Comparison of ENCODE assay signal across 8 cellular contexts in the genomic region with DNA sequence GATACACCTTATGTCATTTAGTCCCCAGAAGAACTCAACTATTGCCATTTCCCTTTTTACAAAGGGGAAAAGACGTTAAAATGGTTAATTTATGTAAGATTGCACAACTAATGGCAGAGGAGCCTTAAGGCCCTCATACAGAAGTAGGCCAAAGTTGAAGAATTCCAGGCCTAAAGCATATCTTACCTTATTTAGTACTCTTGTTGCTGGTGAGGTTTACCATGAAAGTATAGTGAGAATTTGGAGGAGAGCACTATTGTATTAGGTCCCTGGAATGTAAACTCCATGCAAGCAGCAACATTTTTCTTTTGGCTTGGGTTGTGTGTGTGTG. TPM values are rescaled to one million over a fixed set of nuclear protein-coding genes. Genes with fewer than 3 reads are reported as not detected.
DNase-seq lines count a peak whose midpoint lies in the region; TF ChIP-seq lines count a peak whose summit lies in the region.

No MANE protein-coding gene starts in this region.

- H3K9me2 ChIP-seq in Karpas-422 (replicated peaks; ENCODE audit: insufficient read depth, low read length), result no peaks in the 10 kb centered on the region

- H3K27me3 ChIP-seq in Karpas-422 (ENCODE audit: low read length), result no peaks in the 10 kb centered on the region
- H3K27me3 ChIP-seq in muscle layer of duodenum (ENCODE audit: low read depth, low read length), result no peaks in the 10 kb centered on the region

- H4K20me1 ChIP-seq in Karpas-422 (ENCODE audit: insufficient read depth, low read depth, low read length), result no peaks in the 10 kb centered on the region

- H3K4me3 ChIP-seq in AG10803 (ENCODE audit: low read length) (no peak overlapping the region; the same call in 1 of the 2 replicates), Karpas-422 (ENCODE audit: low read length) (no peak overlapping the region), cardiac fibroblast (replicated peaks in 1 of 2; ENCODE audit: low read depth in 2 of 2, low read length in 2 of 2) (no peak overlapping the region), muscle layer of duodenum (ENCODE audit: low read depth in 1 of 2, low read length in 2 of 2) (peak overlapping the region; percentile 75 to 85)

- peaks cover 18% of the 10 kb centered on the region for H3K4me1 ChIP-seq in Karpas-422 (ENCODE audit: low read length)
- H3K4me1 ChIP-seq in muscle layer of duodenum (ENCODE audit: control insufficient read depth in 1 of 2, insufficient read depth in 2 of 2, low read length in 2 of 2), result peaks cover 0 to 17% of the 10 kb centered on the region in 2 donors

- no peak overlapping the region for H3K4me2 ChIP-seq in Karpas-422 (ENCODE audit: low read depth, low read length, poor library complexity, severe bottlenecking)

- H3K36me3 ChIP-seq in Karpas-422 (ENCODE audit: insufficient read depth, low read length) (no peaks in the 10 kb centered on the region), muscle layer of duodenum (ENCODE audit: control insufficient read depth in 1 of 2, insufficient read depth in 2 of 2, low read length in 2 of 2) (peaks cover 0 to 9% of the 10 kb centered on the region in 2 donors)

- H2AFZ ChIP-seq in Karpas-422 (ENCODE audit: low read length), result peak overlapping the region; percentile 12; the same call in 1 of the 2 replicates

- H3K79me2 ChIP-seq in Karpas-422 (ENCODE audit: low read length), result no peaks in the 10 kb centered on the region

- no peak overlapping the region for H3K9ac ChIP-seq in Karpas-422 (ENCODE audit: low read length)

- H3K9me3 ChIP-seq in Karpas-422 (ENCODE audit: low read length) (no peaks in the 10 kb centered on the region), muscle layer of duodenum (ENCODE audit: control insufficient read depth in 1 of 2, low read length in 2 of 2) (no peaks in the 10 kb centered on the region)

- no peak overlapping the region for H3K27ac ChIP-seq in Karpas-422 (ENCODE audit: low read length)
- H3K27ac ChIP-seq in muscle layer of duodenum (ENCODE audit: low read length), result peak overlapping the region; percentile 93

- DNase-seq in AG10803 (ENCODE audit: low read depth) (peak; percentile 49), Karpas-422 (no peak), cardiac fibroblast (ENCODE audit: low read depth in 2 of 2) (peak; percentile 35 to 53), midbrain (lab: John Stamatoyannopoulos, UW) (no peak), NCI-H510A treated with DMSO at 0.1 percent for 48 hours (lab: John Stamatoyannopoulos, UW) (no peak), mucosa of gallbladder (ENCODE audit: low spot score) (no peak), NCI-H226 (no peak)

- TF ChIP-seq CTCF in AG10803 (conservative IDR thresholded peaks at IDR 0.05; ENCODE audit: low read length) (no peak), cardiac fibroblast (IDR thresholded peaks at IDR 0.05; ENCODE audit: low read depth, low read length) (no peak)

RNA-seq across cellular contexts. Expression of a gene that starts 0.7 kb away (rescaled TPM):
- 0.07 TPM in 1 of 2 replicates, not detected in the other for total RNA-seq in Karpas-422 (2014; rRNA removed; shearing (Covaris generic); ENCODE audit: low replicate concordance)
- 3.3 TPM for total RNA-seq in mucosa of gallbladder

RNA-seq across cellular contexts. Expression of a gene that starts 43.5 kb away (rescaled TPM):
- not detected in 2 replicates for total RNA-seq in Karpas-422 (2014; rRNA removed; shearing (Covaris generic); ENCODE audit: low replicate concordance)
- 0.12 TPM for total RNA-seq in mucosa of gallbladder

Comparison
In these comparisons a context has a peak if more than half of its experiments do, and no peak if none do; other contexts are left out.
1. DNase-seq: peak in AG10803 (single experiment) and cardiac fibroblast (2 of 2); none in Karpas-422 (single experiment), midbrain (single experiment), NCI-H510A treated with DMSO at 0.1 percent for 48 hours (single experiment), mucosa of gallbladder (single experiment) and NCI-H226 (single experiment).
2. H3K4me3 ChIP-seq: peak in muscle layer of duodenum (2 of 2); none in AG10803 (single experiment), Karpas-422 (single experiment) and cardiac fibroblast (0 of 2).